Comparison of ENCODE assay signal across 8 cellular contexts in the genomic region with DNA sequence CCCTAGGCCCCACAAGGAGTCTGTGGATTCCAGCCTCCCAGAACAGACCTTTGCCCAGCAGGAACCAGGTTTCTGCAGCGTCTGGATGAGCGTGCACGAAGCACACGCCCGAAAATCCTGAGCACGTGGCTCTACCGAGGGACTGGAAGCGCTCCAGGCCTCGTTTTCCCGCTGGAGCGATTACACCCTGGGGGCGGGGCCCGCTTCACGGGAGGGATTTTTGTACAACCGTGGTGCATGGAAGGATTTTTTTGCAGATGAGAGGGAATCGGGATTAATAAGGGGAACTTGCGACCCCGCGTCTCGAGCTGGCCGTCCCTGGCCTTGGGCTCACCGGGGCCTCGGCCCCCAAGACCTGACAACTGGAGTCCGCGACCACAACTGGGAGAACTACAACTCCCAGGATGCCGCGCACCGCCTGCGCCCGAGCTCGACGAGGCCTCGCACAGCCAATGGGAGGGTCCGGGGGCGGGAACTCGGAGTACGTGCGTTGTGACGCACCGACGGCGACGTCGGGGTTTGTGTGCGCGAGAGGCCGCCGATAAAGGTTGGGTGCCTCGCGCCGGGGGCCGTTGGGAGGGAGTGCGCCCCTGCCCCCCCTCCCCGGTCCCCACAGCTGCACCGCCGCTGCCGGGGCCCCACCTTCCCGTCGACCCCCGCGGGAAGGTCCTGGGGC. TPM values are rescaled to one million over a fixed set of nuclear protein-coding genes. Genes with fewer than 3 reads are reported as not detected.
DNase-seq lines count a peak whose midpoint lies in the region; ATAC-seq and TF ChIP-seq lines count a peak whose summit lies in the region.

Gene ZNF628 (plus strand): TSS at position 518 of the 676 bp plus-strand sequence. CDS start 3,294 bp downstream, outside the sequence.

- TF ChIP-seq CTCF in foreskin keratinocyte (conservative IDR thresholded peaks at IDR 0.05) (no peak), neural progenitor cell (IDR thresholded peaks at IDR 0.05) (no peak)

- H3K4me3 ChIP-seq in HAP-1 = peak within 1 kb of the TSS; percentile 49
- peak within 1 kb of the TSS; percentile 79 for H3K4me3 ChIP-seq in MG63
- peak within 1 kb of the TSS; percentile 72 for H3K4me3 ChIP-seq in neural progenitor cell
- H3K4me3 ChIP-seq in stomach smooth muscle (ENCODE audit: low read length in 2 of 2) = peak within 1 kb of the TSS; percentile 80 to 97

- H3K4me1 ChIP-seq in HAP-1 (peaks cover 8% of the 10 kb centered on the region), foreskin keratinocyte (peaks cover 16% of the 10 kb centered on the region), neural progenitor cell (peaks cover 42% of the 10 kb centered on the region), stomach smooth muscle (ENCODE audit: control insufficient read depth, insufficient read depth, low read length) (peaks cover 21% of the 10 kb centered on the region)

- H3K9me3 ChIP-seq in HAP-1 (no peaks in the 10 kb centered on the region), MG63 (no peaks in the 10 kb centered on the region), neural progenitor cell (ENCODE audit: low read depth) (no peaks in the 10 kb centered on the region), stomach smooth muscle (ENCODE audit: control insufficient read depth in 2 of 2, low read length in 2 of 2) (no peaks in the 10 kb centered on the region)

- H3K27me3 ChIP-seq in HAP-1 (ENCODE audit: low read depth) (no peaks in the 10 kb centered on the region), MG63 (no peaks in the 10 kb centered on the region), foreskin keratinocyte (no peaks in the 10 kb centered on the region), neural progenitor cell (no peaks in the 10 kb centered on the region), stomach smooth muscle (ENCODE audit: control insufficient read depth in 1 of 2, insufficient read depth in 2 of 2, low read length in 2 of 2) (no peaks in the 10 kb centered on the region)

- ATAC-seq in foreskin keratinocyte = peak; percentile 91

- H3K79me2 ChIP-seq in neural progenitor cell (ENCODE audit: low read depth) = peaks cover 19% of the 10 kb centered on the region

- H3F3A ChIP-seq in neural progenitor cell (ENCODE audit: low read depth) = peaks cover 53% of the 10 kb centered on the region

- no peaks in the 10 kb centered on the region for H3K9me3 Mint-ChIP-seq in neural progenitor cell

- DNase-seq in ELR (ENCODE audit: low read depth) = peak; percentile 98
- peak; percentile 93 to 99 for DNase-seq in HAP-1 (ENCODE audit: low spot score in 2 of 2)
- DNase-seq in MG63 = peak; percentile 100
- DNase-seq in SHP77 (lab: John Stamatoyannopoulos, UW) = peak; percentile 94 to 97
- peak; percentile 98 for DNase-seq in activated gamma-delta T cell treated with Interleukin-2 at 50 U/mL for 16 hours
- DNase-seq in foreskin keratinocyte = peak; percentile 94 to 97
- DNase-seq in neural progenitor cell (ENCODE audit: low spot score) = peak; percentile 100

- H3K4me1 Mint-ChIP-seq in neural progenitor cell = peaks cover 49% of the 10 kb centered on the region

- peak within 1 kb of the TSS; percentile 67 for H3K27ac ChIP-seq in foreskin keratinocyte
- H3K27ac ChIP-seq in neural progenitor cell = peak within 1 kb of the TSS; percentile 81
- H3K27ac ChIP-seq in stomach smooth muscle (ENCODE audit: low read length) = peak within 1 kb of the TSS; percentile 76

- H3K36me3 ChIP-seq in HAP-1 (replicated peaks) (no peaks in the 10 kb centered on the region), MG63 (peaks cover 9% of the 10 kb centered on the region; the same call in 1 of the 2 replicates), neural progenitor cell (no peaks in the 10 kb centered on the region), stomach smooth muscle (ENCODE audit: control insufficient read depth in 2 of 2, insufficient read depth in 2 of 2, low read length in 2 of 2) (no peaks in the 10 kb centered on the region)

- H3K9ac ChIP-seq in neural progenitor cell = no peak within 1 kb of the TSS
- peak within 1 kb of the TSS; percentile 53 to 62 for H3K9ac ChIP-seq in stomach smooth muscle (ENCODE audit: low read length in 2 of 2)

- peak within 1 kb of the TSS; percentile 95 for H3K4me3 Mint-ChIP-seq in neural progenitor cell

- peak within 1 kb of the TSS; percentile 94 for H3K27ac Mint-ChIP-seq in neural progenitor cell

- peaks cover 17% of the 10 kb centered on the region for H3K27me3 Mint-ChIP-seq in neural progenitor cell (ENCODE audit: insufficient read depth, low read depth)

- in situ Hi-C loops in HAP-1 (cut with MboI; ENCODE audit: low sequenced_read_pairs) = no loop called here

- H3K36me3 Mint-ChIP-seq in neural progenitor cell = peaks cover 2% of the 10 kb centered on the region

- H2AFZ ChIP-seq in neural progenitor cell (replicated peaks) = peak within 1 kb of the TSS; percentile 94

- H3K4me2 ChIP-seq in neural progenitor cell = peak within 1 kb of the TSS; percentile 78

- H4K20me1 ChIP-seq in neural progenitor cell (ENCODE audit: low read depth) = no peaks in the 10 kb centered on the region

RNA-seq across cellular contexts. Expression of gene ZNF628, which starts in this region (rescaled TPM):
- 3.1 and 4.0 TPM in 2 replicates for total RNA-seq in MG63 (2014; rRNA removed; shearing (Covaris generic); ENCODE audit: low replicate concordance)
- 3.9 and 4.4 TPM in 2 replicates for total RNA-seq in foreskin keratinocyte
- polyA plus RNA-seq in foreskin keratinocyte = 3.5 and 4.8 TPM in 2 replicates
- 5.0 TPM in 1 of 2 replicates, not detected in the other for total RNA-seq in neural progenitor cell (ENCODE audit: low replicate concordance)

Comparison
In these comparisons a context has a peak if more than half of its experiments do, and no peak if none do; other contexts are left out.
1. Peak in every context shown above with its lines: DNase-seq, ATAC-seq, H3K4me3 ChIP-seq and H3K27ac ChIP-seq.